ENCODE assay signal across 16 cellular contexts in genomic region chr7:63114371-63114985, GRCh38.
DNase-seq lines count a peak whose midpoint lies in the region; ATAC-seq and FAIRE-seq lines count a peak whose summit lies in the region.
"Had no signal": no experiment of that assay in that cellular context is flagged by ENCODE, and none has a peak within 500 bp of the region (broad histone marks: within the 10 kb centered on the region; RNA-seq: fewer than 3 reads in every experiment).

No MANE protein-coding gene starts in this region.

- H2BK120ac ChIP-seq in trophoblast cell (ENCODE audit: insufficient read depth, low read length, poor library complexity), result no peak overlapping the region

- H3K4me1 ChIP-seq in right cardiac atrium (ENCODE audit: control insufficient read depth, insufficient read depth, low read length) (no peaks in the 10 kb centered on the region), trophoblast cell (ENCODE audit: control insufficient read depth in 1 of 2, insufficient read depth in 2 of 2, low read length in 2 of 2) (no peaks in the 10 kb centered on the region)
- H3K4me1 ChIP-seq: BLaER1 treated with 17β-estradiol and CSF1 and Interleukin-3, amounts not matched to agents 10 nM and 100 nM had no signal

- DNase-seq in right cardiac atrium (peak in 2 of 3 donors; percentile 47 to 56), Right ventricle myocardium inferior (ENCODE audit: missing footprints) (no peak), RPMI8226 (peak; percentile 17), trophoblast cell (no peak), urothelium cell line (ENCODE audit: low spot score) (peak; percentile 40), activated gamma-delta T cell (lab: John Stamatoyannopoulos, UW) (no peak), NCI-H1436 (lab: John Stamatoyannopoulos, UW) (no peak)
- DNase-seq: 8988T; AML-193; CD4-positive, CD25-positive, alpha-beta regulatory T cell; DMS79 had no signal

- H4K91ac ChIP-seq in trophoblast cell (ENCODE audit: low read depth, low read length), result no peak overlapping the region

- H3K18ac ChIP-seq in trophoblast cell (ENCODE audit: low read length), result no peak overlapping the region

- 62% methylated on average over 56 of the region's 56 CpGs for WGBS in right cardiac atrium
- no CpG with 5 or more reads among the region's 56 CpGs for WGBS in trophoblast cell (ENCODE audit: extremely low coverage, insufficient coverage, insufficient read length)

- H2BK5ac ChIP-seq in trophoblast cell (ENCODE audit: low read depth, low read length, poor library complexity), result no peak overlapping the region

- H3K27me3 ChIP-seq in right cardiac atrium (ENCODE audit: control insufficient read depth, insufficient read depth) (no peaks in the 10 kb centered on the region), trophoblast cell (ENCODE audit: insufficient read depth, low read length) (no peaks in the 10 kb centered on the region)
- H3K27me3 ChIP-seq: BLaER1 treated with 17β-estradiol and CSF1 and Interleukin-3, amounts not matched to agents 10 nM and 100 nM had no signal

- no peaks in the 10 kb centered on the region for H3K79me2 ChIP-seq in trophoblast cell (ENCODE audit: control insufficient read depth, insufficient read depth, low read length, poor library complexity)

- H3K23ac ChIP-seq in trophoblast cell (ENCODE audit: low read length), result no peak overlapping the region

- peak in 1 of 2 donors; percentile 22 for ATAC-seq in right cardiac atrium
- ATAC-seq in Right ventricle myocardium inferior, result no peak
- ATAC-seq in HG03039 (IDR thresholded peaks at IDR 0.05; ENCODE audit: unreplicated experiment), result no peak
- ATAC-seq: GM12878, HCT116 had no signal

- peak; percentile 20 for FAIRE-seq in urothelium cell line (lab: Jason Lieb, UNC)
- FAIRE-seq: GM12878, GM18507 had no signal

- H3K79me1 ChIP-seq in trophoblast cell (ENCODE audit: low read length), result no peaks in the 10 kb centered on the region

- H3K9me3 ChIP-seq in right cardiac atrium (ENCODE audit: control insufficient read depth, low read length), result no peaks in the 10 kb centered on the region
- H3K9me3 ChIP-seq in trophoblast cell (ENCODE audit: insufficient read depth, low read depth, low read length), result peaks cover 30% of the 10 kb centered on the region

- no peak overlapping the region for H3K27ac ChIP-seq in right cardiac atrium (ENCODE audit: low read length)
- H3K27ac ChIP-seq in trophoblast cell (ENCODE audit: low read depth, low read length), result no peak overlapping the region
- H3K27ac ChIP-seq: BLaER1 treated with 17β-estradiol and CSF1 and Interleukin-3, amounts not matched to agents 10 nM and 100 nM had no signal

- no peak overlapping the region for H4K12ac ChIP-seq in trophoblast cell (ENCODE audit: low read depth, low read length)

- H3K14ac ChIP-seq in trophoblast cell (ENCODE audit: low read length), result no peak overlapping the region

- H3K9ac ChIP-seq in trophoblast cell (ENCODE audit: low read length), result no peak overlapping the region
- H3K9ac ChIP-seq: BLaER1 treated with 17β-estradiol and CSF1 and Interleukin-3, amounts not matched to agents 10 nM and 100 nM had no signal

- intact Hi-C loops in right cardiac atrium (cut with DNase I), result no loop called here
- intact Hi-C loops in Right ventricle myocardium inferior (cut with DNase I), result no loop called here

- H2AK5ac ChIP-seq in trophoblast cell (ENCODE audit: low read length), result no peak overlapping the region

- H2AFZ ChIP-seq in trophoblast cell (ENCODE audit: insufficient read depth, low read length, poor library complexity), result no peak overlapping the region

- H3K4me3 ChIP-seq in right cardiac atrium (ENCODE audit: low read length) (no peak overlapping the region), trophoblast cell (ENCODE audit: low read depth, low read length) (peak overlapping the region; percentile 40)
- H3K4me3 ChIP-seq: BLaER1 treated with 17β-estradiol and CSF1 and Interleukin-3, amounts not matched to agents 10 nM and 100 nM; GM12878 had no signal

- no peak overlapping the region for H3K4me2 ChIP-seq in trophoblast cell (ENCODE audit: low read length)
- H3K4me2 ChIP-seq: BLaER1 treated with 17β-estradiol and CSF1 and Interleukin-3, amounts not matched to agents 10 nM and 100 nM had no signal

- H4K8ac ChIP-seq in trophoblast cell (ENCODE audit: low read depth, low read length), result no peak overlapping the region

- H3K4ac ChIP-seq in trophoblast cell (ENCODE audit: low read depth, low read length), result no peak overlapping the region

- no peaks in the 10 kb centered on the region for H3K36me3 ChIP-seq in trophoblast cell (ENCODE audit: control insufficient read depth in 1 of 2, insufficient read depth in 2 of 2, low read length in 2 of 2)
- H3K36me3 ChIP-seq: BLaER1 treated with 17β-estradiol and CSF1 and Interleukin-3, amounts not matched to agents 10 nM and 100 nM had no signal

- H2BK12ac ChIP-seq in trophoblast cell (ENCODE audit: low read length), result no peak overlapping the region

Comparison
In these comparisons a context has a peak if more than half of its experiments do, and no peak if none do; other contexts are left out.
1. DNase-seq: peak in right cardiac atrium (2 of 3), RPMI8226 (single experiment) and urothelium cell line (single experiment); none in Right ventricle myocardium inferior (single experiment), trophoblast cell (0 of 2), activated gamma-delta T cell (single experiment) and NCI-H1436 (single experiment).